In genomic region chr9:91187311-91187964, GRCh38 we compare ENCODE assay signal across 1 cellular context.
TF ChIP-seq lines count a peak whose summit lies in the region.

No MANE protein-coding gene starts in this region.

TF ChIP-seq in IMR-90, 13 proteins besides CTCF, POLR2A, EP300 and RAD21:
- TF ChIP-seq CHD1 (IDR thresholded peaks at IDR 0.05; ENCODE audit: low read depth, low read length) (no peak), FOS (IDR thresholded peaks at IDR 0.05; ENCODE audit: low read depth, low read length) (no peak), SMC3 (IDR thresholded peaks at IDR 0.05; ENCODE audit: low read depth, low read length) (no peak), MAZ (IDR thresholded peaks at IDR 0.05; ENCODE audit: borderline replicate concordance, low read depth, low read length) (no peak), RFX5 (IDR thresholded peaks at IDR 0.05; ENCODE audit: low read depth, low read length) (no peak), USF2 (IDR thresholded peaks at IDR 0.05; ENCODE audit: low read depth, low read length) (no peak), MXI1 (IDR thresholded peaks at IDR 0.05; ENCODE audit: borderline replicate concordance, low read depth, low read length) (no peak), RCOR1 (IDR thresholded peaks at IDR 0.05; ENCODE audit: insufficient replicate concordance, low read length) (no peak), ELK1 (IDR thresholded peaks at IDR 0.05; ENCODE audit: borderline replicate concordance, low read depth, low read length) (no peak)
